15 cellular contexts compared by ENCODE assay signal in the genomic region with DNA sequence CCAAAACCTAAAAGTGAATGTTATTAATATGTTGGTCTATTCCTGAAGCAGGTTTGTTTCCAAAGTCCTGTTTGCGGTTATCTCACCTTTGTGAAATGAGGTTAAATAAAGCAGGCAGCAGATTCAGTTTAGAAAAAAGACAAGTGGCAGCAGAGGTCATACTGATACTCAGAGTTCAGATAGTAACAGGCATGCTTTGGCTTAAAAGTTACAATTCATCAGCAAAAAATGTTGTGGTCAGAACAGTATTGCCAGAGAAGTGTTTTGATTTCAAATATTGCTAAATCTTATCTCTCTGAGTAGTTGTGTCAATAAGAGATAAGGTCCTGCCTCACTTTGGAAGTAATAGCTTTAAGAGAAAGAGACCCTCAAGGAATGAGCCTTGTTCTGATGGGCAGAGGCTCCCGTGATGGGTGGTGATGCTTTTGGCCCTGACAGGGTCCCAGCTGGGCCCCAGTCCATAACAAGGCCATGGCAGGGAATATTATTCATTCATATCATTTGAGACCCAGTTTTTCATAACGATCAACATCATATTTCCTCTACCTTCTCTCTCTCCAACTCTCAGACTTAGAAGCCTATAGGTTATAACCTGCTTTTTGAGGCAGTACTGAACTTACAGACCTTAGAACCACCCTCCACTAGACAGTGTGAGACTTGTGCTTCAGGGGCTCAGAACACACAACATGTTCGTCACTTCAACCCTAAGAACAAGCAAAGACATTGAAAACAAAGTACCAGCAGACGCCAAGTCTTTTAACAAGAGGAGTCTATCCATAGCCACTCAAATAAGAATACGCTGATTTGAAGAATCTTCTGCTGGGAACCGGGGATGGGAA. TPM values are rescaled to one million over a fixed set of nuclear protein-coding genes. Genes with fewer than 3 reads are reported as not detected.
A peak's percentile ranks its signal among the peaks of the same experiment; 100 is the strongest.
DNase-seq lines count a peak whose midpoint lies in the region; ATAC-seq and TF ChIP-seq lines count a peak whose summit lies in the region.
"Had no signal": no experiment of that assay in that cellular context is flagged by ENCODE, and none has a peak within 500 bp of the region (broad histone marks: within the 10 kb centered on the region; RNA-seq: fewer than 3 reads in every experiment).

No MANE protein-coding gene starts in this region.

- intact Hi-C loops in activated CD8-positive, alpha-beta T cell treated with anti-CD3 and anti-CD28 coated beads for 36 hours (cut with micrococcal nuclease) = no loop called here

- peaks cover 18% of the 10 kb centered on the region for H3K36me3 Mint-ChIP-seq in activated CD8-positive, alpha-beta T cell treated with anti-CD3 and anti-CD28 coated beads for 36 hours (ENCODE audit: low read depth)

- WGBS in lung, 2 donors = 65 to 78% methylated on average over 7 of the region's 7 CpGs

- no peaks in the 10 kb centered on the region for H3K36me3 ChIP-seq in lung (ENCODE audit: control insufficient read depth in 2 of 2, insufficient read depth in 2 of 2, low read length in 2 of 2)
- H3K36me3 ChIP-seq: tibial artery had no signal

- CTCF ChIA-PET in activated CD8-positive, alpha-beta T cell treated with anti-CD3 and anti-CD28 coated beads for 36 hours (lab: Charles Lee) = interaction anchor here (1.0 kb wide), 1 partner anchor 62 kb away, joined by 3 read pairs; no protein-coding TSS in a partner anchor

- TF ChIP-seq CTCF in cardiac fibroblast (IDR thresholded peaks at IDR 0.05; ENCODE audit: low read depth, low read length) (no peak), lung (IDR thresholded peaks at IDR 0.05; ENCODE audit: control extremely low read depth, extremely low read depth) (no peak)
- TF ChIP-seq CTCF in activated CD8-positive, alpha-beta T cell treated with anti-CD3 and anti-CD28 coated beads for 36 hours (IDR thresholded peaks at IDR 0.05) = no peak

- H3K27me3 ChIP-seq in lung (ENCODE audit: control insufficient read depth, insufficient read depth) = no peaks in the 10 kb centered on the region
- H3K27me3 ChIP-seq: tibial artery had no signal

- ATAC-seq in lung (ENCODE audit: insufficient read depth, low FRiP score) (peak; percentile 53), GM21619 (IDR thresholded peaks at IDR 0.05; ENCODE audit: unreplicated experiment) (no peak)
- ATAC-seq in activated CD8-positive, alpha-beta T cell treated with anti-CD3 and anti-CD28 coated beads for 36 hours = no peak

- H3K4me3 Mint-ChIP-seq in activated CD8-positive, alpha-beta T cell treated with anti-CD3 and anti-CD28 coated beads for 36 hours = no peak overlapping the region
- H3K4me3 Mint-ChIP-seq: activated B cell treated with CpG ODN at 0.5 μM for 24 hours had no signal

- DNase-seq in AG20443 (ENCODE audit: low spot score) = peak; percentile 45
- peak; percentile 84 for DNase-seq in LHCN-M2 (ENCODE audit: low read depth)
- DNase-seq in cardiac fibroblast (ENCODE audit: low read depth in 2 of 2) = peak; percentile 44 to 55
- no peak for DNase-seq in lung (ENCODE audit: low spot score)
- DNase-seq in SW480 (ENCODE audit: low spot score) = no peak
- DNase-seq in activated naive CD4-positive, alpha-beta T cell (lab: John Stamatoyannopoulos, UW) = no peak
- DNase-seq in activated CD8-positive, alpha-beta T cell treated with anti-CD3 and anti-CD28 coated beads for 36 hours = no peak
- DNase-seq: activated B cell treated with CpG ODN at 0.5 μM for 24 hours; activated effector memory CD4-positive, alpha-beta T cell treated with anti-CD3 and anti-CD28 coated beads, Interleukin-2, amount 50 U/mL, for 16 hours; C1 segment of cervical spinal cord; NCI-H446; SIG-M5; tibial artery had no signal

- no peaks in the 10 kb centered on the region for H3K27me3 Mint-ChIP-seq in activated CD8-positive, alpha-beta T cell treated with anti-CD3 and anti-CD28 coated beads for 36 hours
- H3K27me3 Mint-ChIP-seq: activated B cell treated with CpG ODN at 0.5 μM for 24 hours had no signal

- peaks cover 32% of the 10 kb centered on the region for H3K4me1 Mint-ChIP-seq in activated CD8-positive, alpha-beta T cell treated with anti-CD3 and anti-CD28 coated beads for 36 hours (ENCODE audit: low read depth)

- H3K9me3 ChIP-seq in lung (ENCODE audit: control insufficient read depth in 2 of 2, insufficient read depth in 1 of 2, low read length in 1 of 2) = no peaks in the 10 kb centered on the region
- H3K9me3 ChIP-seq: tibial artery had no signal

- no peak overlapping the region for H3K27ac Mint-ChIP-seq in activated CD8-positive, alpha-beta T cell treated with anti-CD3 and anti-CD28 coated beads for 36 hours
- H3K27ac Mint-ChIP-seq: activated B cell treated with CpG ODN at 0.5 μM for 24 hours had no signal

- peak overlapping the region in 1 of 2 donors; percentile 40 for H3K27ac ChIP-seq in lung (ENCODE audit: low read depth in 1 of 2, low read length in 1 of 2)
- H3K27ac ChIP-seq: KMS-11 had no signal

- POLR2A ChIA-PET in activated CD8-positive, alpha-beta T cell treated with anti-CD3 and anti-CD28 coated beads for 36 hours (lab: Charles Lee) = no interaction called here

- H3K4me1 ChIP-seq in lung (ENCODE audit: control insufficient read depth in 2 of 2, insufficient read depth in 2 of 2, low read length in 2 of 2) = peaks cover 0 to 6% of the 10 kb centered on the region in 2 donors

- no peak overlapping the region for H3K4me3 ChIP-seq in cardiac fibroblast (replicated peaks in 1 of 2; ENCODE audit: low read depth in 2 of 2, low read length in 2 of 2)
- no peak overlapping the region for H3K4me3 ChIP-seq in lung
- H3K4me3 ChIP-seq: tibial artery had no signal

- H3K9me3 Mint-ChIP-seq in activated CD8-positive, alpha-beta T cell treated with anti-CD3 and anti-CD28 coated beads for 36 hours = peaks cover 11% of the 10 kb centered on the region

RNA-seq across cellular contexts. Expression of a gene that starts 58.5 kb away (rescaled TPM):
- total RNA-seq in LHCN-M2 (2014; rRNA removed) (91.3 and 93.2 TPM in 2 replicates), lung (100 to 1,000 TPM; 104 to 413 TPM)
- 16.9 TPM for polyA plus RNA-seq in LHCN-M2 (2012)
- 10 to 100 TPM; 22.8 to 31.5 TPM for polyA plus RNA-seq in lung
- total RNA-seq in activated CD8-positive, alpha-beta T cell treated with anti-CD3 and anti-CD28 coated beads for 36 hours = 10 to 100 TPM; 32.1 to 33.4 TPM

Comparison
In these comparisons a context has a peak if more than half of its experiments do, and no peak if none do; other contexts are left out.
1. DNase-seq: peak in AG20443 (single experiment), LHCN-M2 (single experiment) and cardiac fibroblast (2 of 2); none in lung (single experiment), SW480 (single experiment), activated naive CD4-positive, alpha-beta T cell (0 of 4) and activated CD8-positive, alpha-beta T cell treated with anti-CD3 and anti-CD28 coated beads for 36 hours (single experiment).